5 cellular contexts compared by ENCODE assay signal in genomic region chrX:125709074-125709473, GRCh38.
"Had no signal": no experiment of that assay in that cellular context is flagged by ENCODE, and none has a peak within 500 bp of the region (broad histone marks: within the 10 kb centered on the region; RNA-seq: fewer than 3 reads in every experiment).

No MANE protein-coding gene starts in this region.

- ATAC-seq: HepG2, K562 had no signal

- H3K4me3 ChIP-seq: K562 had no signal

- DNase-seq: IMR-90, KBM-7 had no signal

- H3K27ac ChIP-seq: HL-60 had no signal
